Comparison of ENCODE assay signal across 18 cellular contexts in genomic region chr5:160441352-160441781, GRCh38. TPM values are rescaled to one million over a fixed set of nuclear protein-coding genes. Genes with fewer than 3 reads are reported as not detected.
A peak's percentile ranks its signal among the peaks of the same experiment; 100 is the strongest.
DNase-seq lines count a peak whose midpoint lies in the region; ATAC-seq, FAIRE-seq and TF ChIP-seq lines count a peak whose summit lies in the region.
"Had no signal": no experiment of that assay in that cellular context is flagged by ENCODE, and none has a peak within 500 bp of the region (broad histone marks: within the 10 kb centered on the region; RNA-seq: fewer than 3 reads in every experiment).

No MANE protein-coding gene starts in this region.

- DNase-seq in GM12892 (ENCODE audit: insufficient read length) (no peak), UCSD-AML1 (lab: John Stamatoyannopoulos, UW; ENCODE audit: unreplicated experiment) (peak; percentile 22), glomerular visceral epithelial cell (ENCODE audit: extremely low spot score) (no peak), transverse colon (no peak), posterior vena cava (ENCODE audit: low spot score) (no peak)
- DNase-seq: activated CD4-positive, alpha-beta T cell treated with anti-CD3 and anti-CD28 coated beads for 1 hour; activated naive CD4-positive, alpha-beta T cell treated with Interleukin-2 at 50 U/mL for 16 hours; cerebellar nuclear complex; NCI-H1092 treated with DMSO at 0.1 percent for 48 hours; NCI-H524; posterior cingulate gyrus; SHP77; stimulated activated CD4-positive, alpha-beta T cell treated with anti-CD3 and anti-CD28 coated beads, Interleukin-2, amount 100 ng/mL, for 24 hours; stimulated activated naive CD4-positive, alpha-beta T cell treated with Interleukin-2 at 50 U/mL for 16 hours had no signal

- H3K4me1 ChIP-seq in transverse colon, result peaks cover 0 to 13% (median 5%) of the 10 kb centered on the region in 4 donors

- no peak overlapping the region for H3K4me3 ChIP-seq in transverse colon
- H3K4me3 ChIP-seq: GM23338 had no signal

- FAIRE-seq in GM12892 (lab: Jason Lieb, UNC), result peak; percentile 73

- no peak for TF ChIP-seq POLR2A in GM12892 (IDR thresholded peaks at IDR 0.05; ENCODE audit: low read depth, low read length)
- no peak for TF ChIP-seq POLR2A in transverse colon (IDR thresholded peaks at IDR 0.05)

- in situ Hi-C loops in transverse colon (cut with MboI; ENCODE audit: low pct_ligation_motif_present in 1 of 4, low pct_unique_long_range_greater_than_20kb in 1 of 4, low sequenced_read_pairs in 3 of 4), result loop anchor here in 1 of 4 donors (25.0 kb wide), 1 partner anchor 171 kb away; no protein-coding TSS in a partner anchor

- no peak overlapping the region for H3K27ac ChIP-seq in transverse colon

- 29 to 67% methylated on average over 1 of the region's 1 CpG for WGBS in transverse colon (ENCODE audit: low coverage in 1 of 2), 2 donors

- TF ChIP-seq EP300 in transverse colon (IDR thresholded peaks at IDR 0.05; ENCODE audit: low read depth), result no peak

- H3K36me3 ChIP-seq in transverse colon, result no peaks in the 10 kb centered on the region

- ATAC-seq in GM19351 (IDR thresholded peaks at IDR 0.05; ENCODE audit: unreplicated experiment), result peak; percentile 12
- peak; percentile 14 for ATAC-seq in HG02981 (IDR thresholded peaks at IDR 0.05; ENCODE audit: unreplicated experiment)
- no peak for ATAC-seq in HG03520 (IDR thresholded peaks at IDR 0.05; ENCODE audit: unreplicated experiment)
- ATAC-seq: GM23338 had no signal

- no peaks in the 10 kb centered on the region for H3K27me3 ChIP-seq in transverse colon

- intact Hi-C loops in transverse colon (cut with DNase I; ENCODE audit: low total_unique reads), result no loop called here
- intact Hi-C loops in posterior vena cava (cut with DNase I), result no loop called here

- no peaks in the 10 kb centered on the region for H3K9me3 ChIP-seq in transverse colon

- TF ChIP-seq CTCF in transverse colon (IDR thresholded peaks at IDR 0.05), result no peak

RNA-seq across cellular contexts. Expression of gene PTTG1, which starts 19.7 kb away (rescaled TPM):
- polyA plus RNA-seq in GM12892 (2012; ENCODE audit: missing spikeins), result 184 TPM
- total RNA-seq in transverse colon (10 to 100 TPM in 3 of 4 donors, 1 to 10 TPM in 1; 6.4 to 41.1 (median 15.2) TPM), posterior vena cava (1 to 10 TPM; 2.3 to 2.6 TPM)

RNA-seq across cellular contexts. Expression of gene SLU7, which starts 22.5 kb away (rescaled TPM):
- 53.8 TPM for polyA plus RNA-seq in GM12892 (2012; ENCODE audit: missing spikeins)
- total RNA-seq in transverse colon (10 to 100 TPM; 10.5 to 69.2 (median 52.5) TPM), posterior vena cava (10 to 100 TPM; 35.8 to 47.5 TPM)

RNA-seq across cellular contexts. Expression of gene FAM200C, which starts 41.5 kb away (rescaled TPM):
- polyA plus RNA-seq in GM12892 (2012; ENCODE audit: missing spikeins), result 3.2 TPM
- total RNA-seq in transverse colon, result 1 to 10 TPM in 3 of 4 donors, under 1 TPM in 1; 0.37 to 7.8 (median 2.5) TPM
- total RNA-seq in posterior vena cava, result 1 to 10 TPM; 4.1 to 4.8 TPM
